ENCODE assay signal across 1 cellular context in genomic region chr4:38802561-38803355, GRCh38.
TF ChIP-seq lines count a peak whose summit lies in the region.

No MANE protein-coding gene starts in this region.

TF ChIP-seq in GM12878, 131 proteins besides CTCF, POLR2A, EP300 and RAD21 (continued from another document):
- TF ChIP-seq ZBTB11 (CRISPR knock-in tag; IDR thresholded peaks at IDR 0.05) = no peak; the same call in 1 of the 2 replicates
